Comparison of ENCODE assay signal across 29 cellular contexts in the genomic region with DNA sequence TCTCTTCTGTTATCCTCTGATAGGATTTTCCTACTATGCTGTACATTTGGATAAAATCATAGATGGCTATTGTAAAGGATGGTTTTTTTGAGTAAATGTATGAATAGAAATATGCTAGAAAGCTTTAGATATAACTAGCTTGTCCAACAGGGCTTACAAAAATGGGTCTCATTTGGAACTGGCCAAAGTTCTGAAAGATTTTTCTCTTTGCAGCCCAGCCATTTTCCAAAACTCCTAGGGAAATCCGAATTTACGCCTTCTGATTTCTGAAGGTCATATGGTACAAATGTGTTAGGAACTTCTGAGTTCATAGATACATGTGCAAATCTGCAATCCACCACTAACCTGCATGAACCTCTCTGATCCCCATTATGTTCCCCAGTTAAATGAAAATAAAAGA.
A peak's percentile ranks its signal among the peaks of the same experiment; 100 is the strongest.
DNase-seq lines count a peak whose midpoint lies in the region; ATAC-seq and TF ChIP-seq lines count a peak whose summit lies in the region.
"Had no signal": no experiment of that assay in that cellular context is flagged by ENCODE, and none has a peak within 500 bp of the region (broad histone marks: within the 10 kb centered on the region; RNA-seq: fewer than 3 reads in every experiment).

No MANE protein-coding gene starts in this region.

- no peak for TF ChIP-seq EP300 in SK-N-SH (IDR thresholded peaks at IDR 0.05; ENCODE audit: borderline replicate concordance in 1 of 2, low read depth in 1 of 2, low read length in 1 of 2)
- TF ChIP-seq EP300 in Ishikawa (IDR thresholded peaks at IDR 0.05; ENCODE audit: borderline replicate concordance), result no peak

- H3K27ac ChIP-seq in SK-N-SH (ENCODE audit: low read depth in 2 of 2, low read length in 1 of 2), result peak overlapping the region in 1 of 2 experiments; percentile 87; a peak in 1 of 4 replicates
- no peak overlapping the region for H3K27ac ChIP-seq in aorta (ENCODE audit: low read depth in 1 of 2, low read length in 2 of 2)
- H3K27ac ChIP-seq: 22Rv1; A549; BLaER1; BLaER1 treated with 17β-estradiol and CSF1 and Interleukin-3, amounts not matched to agents 10 nM and 100 nM; C4-2B had no signal

- no peak for TF ChIP-seq CTCF in SK-N-SH (IDR thresholded peaks at IDR 0.05)

- CTCF ChIA-PET in SK-N-SH (lab: Yijun Ruan, JAX), result no interaction called here

- H2AFZ ChIP-seq in SK-N-SH (ENCODE audit: low read depth), result no peak overlapping the region

- H3F3A ChIP-seq in SK-N-SH (replicated peaks; ENCODE audit: insufficient read depth), result no peaks in the 10 kb centered on the region

- no peak overlapping the region for H3K4me2 ChIP-seq in SK-N-SH
- H3K4me2 ChIP-seq: A549; BLaER1; BLaER1 treated with 17β-estradiol and CSF1 and Interleukin-3, amounts not matched to agents 10 nM and 100 nM had no signal

- no peaks in the 10 kb centered on the region for H3K36me3 ChIP-seq in SK-N-SH (replicated peaks in 1 of 2; ENCODE audit: control insufficient read depth in 1 of 2, insufficient read depth in 2 of 2, low read length in 1 of 2)
- H3K36me3 ChIP-seq in aorta (ENCODE audit: control insufficient read depth in 1 of 2, insufficient read depth in 2 of 2, low read length in 1 of 2), result no peaks in the 10 kb centered on the region
- H3K36me3 ChIP-seq: BE2C; BLaER1; BLaER1 treated with 17β-estradiol and CSF1 and Interleukin-3, amounts not matched to agents 10 nM and 100 nM had no signal

- H3K27me3 ChIP-seq in SK-N-SH (ENCODE audit: insufficient read depth), result no peaks in the 10 kb centered on the region
- H3K27me3 ChIP-seq in aorta (ENCODE audit: control insufficient read depth in 1 of 2, insufficient read depth in 2 of 2, low read length in 1 of 2), result no peaks in the 10 kb centered on the region
- H3K27me3 ChIP-seq: BE2C; BLaER1; BLaER1 treated with 17β-estradiol and CSF1 and Interleukin-3, amounts not matched to agents 10 nM and 100 nM had no signal

- H4K20me1 ChIP-seq in SK-N-SH (ENCODE audit: insufficient read depth), result no peaks in the 10 kb centered on the region
- H4K20me1 ChIP-seq: BLaER1; BLaER1 treated with 17β-estradiol and CSF1 and Interleukin-3, amounts not matched to agents 10 nM and 100 nM had no signal

- H3K9me2 ChIP-seq in SK-N-SH, result no peaks in the 10 kb centered on the region

- H3K79me2 ChIP-seq in SK-N-SH (ENCODE audit: insufficient read depth), result no peaks in the 10 kb centered on the region

- ATAC-seq in SK-N-SH treated with all-trans-retinoic acid at 6 μM for 48 hours, result no peak
- no peak for ATAC-seq in aorta (ENCODE audit: low FRiP score)
- ATAC-seq: A549; CD8-positive, alpha-beta T cell had no signal

- H3K9ac ChIP-seq in SK-N-SH, result no peak overlapping the region
- H3K9ac ChIP-seq: BLaER1; BLaER1 treated with 17β-estradiol and CSF1 and Interleukin-3, amounts not matched to agents 10 nM and 100 nM had no signal

- POLR2A ChIA-PET in SK-N-SH (lab: Yijun Ruan, JAX), result no interaction called here

- H3K4me3 ChIP-seq in SK-N-SH (ENCODE audit: low read depth in 2 of 2, low read length in 1 of 2), result no peak overlapping the region
- no peak overlapping the region for H3K4me3 ChIP-seq in aorta (ENCODE audit: low read length in 2 of 2)
- H3K4me3 ChIP-seq: A549; BLaER1; BLaER1 treated with 17β-estradiol and CSF1 and Interleukin-3, amounts not matched to agents 10 nM and 100 nM had no signal

- peaks cover 0 to 17% of the 10 kb centered on the region in 2 experiments; a peak in 2 of 4 replicates for H3K4me1 ChIP-seq in SK-N-SH (ENCODE audit: control insufficient read depth in 1 of 2, insufficient read depth in 2 of 2, low read depth in 1 of 2, low read length in 1 of 2)
- no peaks in the 10 kb centered on the region for H3K4me1 ChIP-seq in aorta (ENCODE audit: control insufficient read depth in 1 of 2, insufficient read depth in 2 of 2, low read length in 2 of 2)
- H3K4me1 ChIP-seq: A549; BLaER1; BLaER1 treated with 17β-estradiol and CSF1 and Interleukin-3, amounts not matched to agents 10 nM and 100 nM; Caco-2 had no signal

- TF ChIP-seq RAD21 in SK-N-SH (IDR thresholded peaks at IDR 0.05; ENCODE audit: low read length) (no peak), Ishikawa (IDR thresholded peaks at IDR 0.05; ENCODE audit: low read depth) (no peak)

- WGBS in SK-N-SH (ENCODE audit: low lambda C conversion rate), result 74% methylated on average over 2 of the region's 2 CpGs
- 83% methylated on average over 2 of the region's 2 CpGs for WGBS in aorta, 2 donors

- intact Hi-C loops in aorta (cut with DNase I), result no loop called here

- no peak for DNase-seq in SK-N-SH
- no peak for DNase-seq in aorta
- DNase-seq: 8988T; ACHN; AML-193; BE2C; C1 segment of cervical spinal cord; Caco-2; Calu3; CD4-positive, alpha-beta memory T cell; CD4-positive, alpha-beta T cell; CD4-positive, CD25-positive, alpha-beta regulatory T cell; CD8-positive, alpha-beta memory T cell; CD8-positive, alpha-beta T cell; COR-L47; DMS 273 treated with DMSO at 0.1 percent for 48 hours; DMS153; DMS53; DMS79; DMS79 treated with DMSO at 0.1 percent for 48 hours; DND-41; EL had no signal

- H3K9me3 ChIP-seq in SK-N-SH, result no peaks in the 10 kb centered on the region
- H3K9me3 ChIP-seq in aorta (ENCODE audit: control insufficient read depth, low read length), result no peaks in the 10 kb centered on the region
- H3K9me3 ChIP-seq: A549, BE2C, BLaER1, Caco-2 had no signal

TF ChIP-seq in SK-N-SH, 30 proteins besides CTCF, POLR2A, EP300 and RAD21 (continues in another document):
- no peak for TF ChIP-seq MXI1 (IDR thresholded peaks at IDR 0.05; ENCODE audit: low read depth, low read length)
- TF ChIP-seq, protein P1, sequence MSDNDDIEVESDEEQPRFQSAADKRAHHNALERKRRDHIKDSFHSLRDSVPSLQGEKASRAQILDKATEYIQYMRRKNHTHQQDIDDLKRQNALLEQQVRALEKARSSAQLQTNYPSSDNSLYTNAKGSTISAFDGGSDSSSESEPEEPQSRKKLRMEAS (IDR thresholded peaks at IDR 0.05; ENCODE audit: low read depth), result no peak
- TF ChIP-seq MEF2A (IDR thresholded peaks at IDR 0.05; ENCODE audit: borderline replicate concordance, low read depth), result no peak
- no peak for TF ChIP-seq TCF12 (IDR thresholded peaks at IDR 0.05)

TF ChIP-seq in SK-N-SH treated with all-trans-retinoic acid at 6 μM for 48 hours, 23 proteins besides CTCF, POLR2A, EP300 and RAD21 (continues in another document):
- TF ChIP-seq, protein P2, sequence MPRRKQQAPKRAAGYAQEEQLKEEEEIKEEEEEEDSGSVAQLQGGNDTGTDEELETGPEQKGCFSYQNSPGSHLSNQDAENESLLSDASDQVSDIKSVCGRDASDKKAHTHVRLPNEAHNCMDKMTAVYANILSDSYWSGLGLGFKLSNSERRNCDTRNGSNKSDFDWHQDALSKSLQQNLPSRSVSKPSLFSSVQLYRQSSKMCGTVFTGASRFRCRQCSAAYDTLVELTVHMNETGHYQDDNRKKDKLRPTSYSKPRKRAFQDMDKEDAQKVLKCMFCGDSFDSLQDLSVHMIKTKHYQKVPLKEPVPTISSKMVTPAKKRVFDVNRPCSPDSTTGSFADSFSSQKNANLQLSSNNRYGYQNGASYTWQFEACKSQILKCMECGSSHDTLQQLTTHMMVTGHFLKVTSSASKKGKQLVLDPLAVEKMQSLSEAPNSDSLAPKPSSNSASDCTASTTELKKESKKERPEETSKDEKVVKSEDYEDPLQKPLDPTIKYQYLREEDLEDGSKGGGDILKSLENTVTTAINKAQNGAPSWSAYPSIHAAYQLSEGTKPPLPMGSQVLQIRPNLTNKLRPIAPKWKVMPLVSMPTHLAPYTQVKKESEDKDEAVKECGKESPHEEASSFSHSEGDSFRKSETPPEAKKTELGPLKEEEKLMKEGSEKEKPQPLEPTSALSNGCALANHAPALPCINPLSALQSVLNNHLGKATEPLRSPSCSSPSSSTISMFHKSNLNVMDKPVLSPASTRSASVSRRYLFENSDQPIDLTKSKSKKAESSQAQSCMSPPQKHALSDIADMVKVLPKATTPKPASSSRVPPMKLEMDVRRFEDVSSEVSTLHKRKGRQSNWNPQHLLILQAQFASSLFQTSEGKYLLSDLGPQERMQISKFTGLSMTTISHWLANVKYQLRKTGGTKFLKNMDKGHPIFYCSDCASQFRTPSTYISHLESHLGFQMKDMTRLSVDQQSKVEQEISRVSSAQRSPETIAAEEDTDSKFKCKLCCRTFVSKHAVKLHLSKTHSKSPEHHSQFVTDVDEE (CRISPR knock-in tag; IDR thresholded peaks at IDR 0.05), result no peak

TF ChIP-seq in Ishikawa, 13 proteins besides CTCF, POLR2A, EP300 and RAD21:
- TF ChIP-seq, protein P3, sequence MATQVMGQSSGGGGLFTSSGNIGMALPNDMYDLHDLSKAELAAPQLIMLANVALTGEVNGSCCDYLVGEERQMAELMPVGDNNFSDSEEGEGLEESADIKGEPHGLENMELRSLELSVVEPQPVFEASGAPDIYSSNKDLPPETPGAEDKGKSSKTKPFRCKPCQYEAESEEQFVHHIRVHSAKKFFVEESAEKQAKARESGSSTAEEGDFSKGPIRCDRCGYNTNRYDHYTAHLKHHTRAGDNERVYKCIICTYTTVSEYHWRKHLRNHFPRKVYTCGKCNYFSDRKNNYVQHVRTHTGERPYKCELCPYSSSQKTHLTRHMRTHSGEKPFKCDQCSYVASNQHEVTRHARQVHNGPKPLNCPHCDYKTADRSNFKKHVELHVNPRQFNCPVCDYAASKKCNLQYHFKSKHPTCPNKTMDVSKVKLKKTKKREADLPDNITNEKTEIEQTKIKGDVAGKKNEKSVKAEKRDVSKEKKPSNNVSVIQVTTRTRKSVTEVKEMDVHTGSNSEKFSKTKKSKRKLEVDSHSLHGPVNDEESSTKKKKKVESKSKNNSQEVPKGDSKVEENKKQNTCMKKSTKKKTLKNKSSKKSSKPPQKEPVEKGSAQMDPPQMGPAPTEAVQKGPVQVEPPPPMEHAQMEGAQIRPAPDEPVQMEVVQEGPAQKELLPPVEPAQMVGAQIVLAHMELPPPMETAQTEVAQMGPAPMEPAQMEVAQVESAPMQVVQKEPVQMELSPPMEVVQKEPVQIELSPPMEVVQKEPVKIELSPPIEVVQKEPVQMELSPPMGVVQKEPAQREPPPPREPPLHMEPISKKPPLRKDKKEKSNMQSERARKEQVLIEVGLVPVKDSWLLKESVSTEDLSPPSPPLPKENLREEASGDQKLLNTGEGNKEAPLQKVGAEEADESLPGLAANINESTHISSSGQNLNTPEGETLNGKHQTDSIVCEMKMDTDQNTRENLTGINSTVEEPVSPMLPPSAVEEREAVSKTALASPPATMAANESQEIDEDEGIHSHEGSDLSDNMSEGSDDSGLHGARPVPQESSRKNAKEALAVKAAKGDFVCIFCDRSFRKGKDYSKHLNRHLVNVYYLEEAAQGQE (IDR thresholded peaks at IDR 0.05; ENCODE audit: low read depth), result peak; percentile 70
- no peak for TF ChIP-seq TCF12 (IDR thresholded peaks at IDR 0.05; ENCODE audit: low read depth)
- TF ChIP-seq EGR1 (IDR thresholded peaks at IDR 0.05), result no peak
